9 cellular contexts compared by ENCODE assay signal in the genomic region with DNA sequence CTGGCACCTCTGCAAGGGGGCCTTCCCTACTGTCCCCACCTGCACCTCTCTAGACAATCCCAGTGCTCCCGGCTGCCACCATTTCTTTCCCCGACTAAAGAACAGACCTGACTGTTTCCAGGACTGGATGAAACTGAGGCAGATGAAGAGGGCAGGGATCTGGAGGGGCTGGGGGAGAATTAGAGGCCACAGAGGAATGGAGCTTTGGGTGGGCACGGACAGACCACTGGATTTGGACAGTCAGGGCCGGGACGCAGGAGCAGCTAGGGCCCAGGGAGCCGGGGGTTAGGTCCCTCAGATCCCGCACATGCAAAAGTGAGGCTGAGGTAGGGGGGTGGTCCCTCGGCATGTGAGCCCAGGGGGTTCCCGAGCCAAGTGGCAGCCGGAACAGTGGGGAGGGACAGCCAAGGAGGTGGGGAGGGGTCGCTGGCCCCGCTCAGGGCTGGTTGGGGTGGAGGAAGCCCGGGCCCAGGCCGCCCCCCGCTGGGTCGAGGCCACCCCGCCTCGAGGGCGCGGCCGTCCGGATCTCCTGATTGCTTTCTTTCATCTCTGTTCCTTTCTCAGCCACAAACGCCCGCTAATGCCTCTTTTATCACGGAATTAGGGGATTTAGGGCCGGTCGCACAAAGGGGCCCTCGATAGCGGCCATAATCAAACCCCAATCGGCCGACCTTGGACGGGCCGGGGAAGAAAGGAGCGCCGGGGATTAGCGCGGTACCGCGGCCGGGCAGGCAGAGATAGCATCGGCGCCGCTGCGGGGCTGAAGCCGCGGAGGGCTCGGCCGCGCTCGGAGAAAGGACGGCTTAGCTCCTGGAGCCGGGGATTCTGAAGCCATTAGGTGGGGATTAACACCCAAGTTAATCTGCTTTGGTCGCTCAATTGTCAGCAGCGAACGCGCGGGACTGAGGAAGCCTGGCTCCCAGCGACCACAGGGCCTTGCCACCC. TPM values are rescaled to one million over a fixed set of nuclear protein-coding genes. Genes with fewer than 3 reads are reported as not detected.
DNase-seq lines count a peak whose midpoint lies in the region; ATAC-seq, FAIRE-seq and TF ChIP-seq lines count a peak whose summit lies in the region.
"Had no signal": no experiment of that assay in that cellular context is flagged by ENCODE, and none has a peak within 500 bp of the region (broad histone marks: within the 10 kb centered on the region; RNA-seq: fewer than 3 reads in every experiment).

No MANE protein-coding gene starts in this region.

- H3K79me2 ChIP-seq in K562 (ENCODE audit: control insufficient read depth, insufficient read depth, low read length): peaks cover 40% of the 10 kb centered on the region

- peak overlapping the region; percentile 39 for H3K4me3 Mint-ChIP-seq in stimulated activated naive CD8-positive, alpha-beta T cell treated with anti-CD3 and anti-CD28 coated beads, Interleukin-15, Interleukin-2, amounts not matched to agents 100 ng/mL and 50 ng/mL, for 24 hours

- peak overlapping the region; percentile 93 for H3K4me2 ChIP-seq in K562 (ENCODE audit: insufficient read depth, low read length)

- H3K4me3 ChIP-seq in K562 (peak overlapping the region; percentile 34), mesodermal cell (ENCODE audit: extremely low read depth, insufficient read depth, low read length, poor library complexity, severe bottlenecking) (peak overlapping the region; percentile 11)

- H3K9ac ChIP-seq in K562 (ENCODE audit: insufficient read depth in 1 of 2, low read depth in 2 of 2, low read length in 2 of 2): peak overlapping the region; percentile 27 to 96; a peak in 3 of 4 replicates

- no peak for DNase-seq in stimulated activated naive CD8-positive, alpha-beta T cell treated with anti-CD3 and anti-CD28 coated beads, Interleukin-15, Interleukin-2, amounts not matched to agents 100 U/mL and 50 U/mL, for 24 hours
- DNase-seq in K562 (ENCODE audit: extremely low read depth in 1 of 4, low spot score in 3 of 4) (peak; percentile 79 to 89 (median 86)), NCI-H2171 treated with DMSO at 0.1 percent for 48 hours (lab: John Stamatoyannopoulos, UW) (no peak), kidney tubule cell (ENCODE audit: low spot score) (no peak)

- peaks cover 38 to 61% of the 10 kb centered on the region in 2 experiments for H3K4me1 ChIP-seq in K562 (replicated peaks in 1 of 2; ENCODE audit: control insufficient read depth in 2 of 2, insufficient read depth in 2 of 2, low read length in 2 of 2)
- H3K4me1 ChIP-seq in mesodermal cell (ENCODE audit: control insufficient read depth, insufficient read depth, low read length, poor library complexity, severe bottlenecking): peaks cover 25% of the 10 kb centered on the region

- H3K36me3 ChIP-seq in K562 (ENCODE audit: control insufficient read depth, insufficient read depth, low read length) (peaks cover 23% of the 10 kb centered on the region), mesodermal cell (ENCODE audit: control insufficient read depth, insufficient read depth, low read length) (peaks cover 8% of the 10 kb centered on the region)

- WGBS in K562 (ENCODE audit: insufficient coverage, low coverage, missing lambda C conversion rate): 3% methylated on average over 58 of the region's 58 CpGs
- 14 to 19% methylated on average over 53 to 55 of the region's 58 CpGs for WGBS in mesodermal cell (ENCODE audit: insufficient coverage in 2 of 2), 2 experiments

- TF ChIP-seq EP300 in K562 (IDR thresholded peaks at IDR 0.05; ENCODE audit: low read length): no peak

- POLR2A ChIA-PET in K562 (lab: Yijun Ruan, JAX): interaction anchor here (0.6 to 4.5 kb wide), 15 partner anchors 10 to 608 kb away, joined by 3 to 64 read pairs (median 3); partner anchors contain the start of genes ESS2 and SLC25A1

- peaks cover 29 to 40% of the 10 kb centered on the region in 2 experiments for H3K27me3 ChIP-seq in K562 (ENCODE audit: control insufficient read depth in 2 of 2, insufficient read depth in 2 of 2, low read length in 2 of 2)

- no peak for ATAC-seq in stimulated activated naive CD8-positive, alpha-beta T cell treated with anti-CD3 and anti-CD28 coated beads, Interleukin-15, Interleukin-2, amounts not matched to agents 100 U/mL and 50 U/mL, for 24 hours
- peak; percentile 18 for ATAC-seq in K562
- no peak for ATAC-seq in GM18870 (IDR thresholded peaks at IDR 0.05; ENCODE audit: unreplicated experiment)
- ATAC-seq in HG02970 (IDR thresholded peaks at IDR 0.05; ENCODE audit: low FRiP score, unreplicated experiment): no peak

- peaks cover 12% of the 10 kb centered on the region for H3K36me3 Mint-ChIP-seq in stimulated activated naive CD8-positive, alpha-beta T cell treated with anti-CD3 and anti-CD28 coated beads, Interleukin-15, Interleukin-2, amounts not matched to agents 100 ng/mL and 50 ng/mL, for 24 hours (ENCODE audit: low read depth)

- TF ChIP-seq POLR2A in K562 (conservative IDR thresholded peaks at IDR 0.05): no peak

- H3K27ac Mint-ChIP-seq in stimulated activated naive CD8-positive, alpha-beta T cell treated with anti-CD3 and anti-CD28 coated beads, Interleukin-15, Interleukin-2, amounts not matched to agents 100 ng/mL and 50 ng/mL, for 24 hours: no peak overlapping the region

- peak overlapping the region; percentile 83 for H2AFZ ChIP-seq in K562 (ENCODE audit: low read depth, low read length)

- CTCF ChIA-PET in K562 (lab: Yijun Ruan, JAX; ENCODE audit: low intra/inter-chr PET ratio): interaction anchor here (0.9 kb wide), 1 partner anchor 461 kb away, joined by 3 read pairs; no protein-coding TSS in a partner anchor

- FAIRE-seq in K562 (lab: Jason Lieb, UNC): no peak

- intact Hi-C loops in K562 (cut with micrococcal nuclease): no loop called here

- TF ChIP-seq CTCF in K562 (IDR thresholded peaks at IDR 0.05 in 2 of 3, conservative IDR thresholded peaks at IDR 0.05 in 1 of 3; ENCODE audit: insufficient read depth in 2 of 3, low read depth in 1 of 3, low read length in 3 of 3): peak in 1 of 3 experiments; percentile 0; a peak in 1 of 6 replicates

- no peak for TF ChIP-seq RAD21 in K562 (CRISPR knock-in tag; conservative IDR thresholded peaks at IDR 0.05 in 1 of 2, IDR thresholded peaks at IDR 0.05 in 1 of 2)

- in situ Hi-C loops in K562 (cut with MboI): no loop called here

- H3K27ac ChIP-seq in K562 (ENCODE audit: extremely low read depth, low read depth, low read length): no peak overlapping the region
- no peak overlapping the region for H3K27ac ChIP-seq in mesodermal cell (ENCODE audit: low read depth, low read length, severe bottlenecking)

- no peaks in the 10 kb centered on the region for H3K9me3 Mint-ChIP-seq in stimulated activated naive CD8-positive, alpha-beta T cell treated with anti-CD3 and anti-CD28 coated beads, Interleukin-15, Interleukin-2, amounts not matched to agents 100 ng/mL and 50 ng/mL, for 24 hours

- H3K9me1 ChIP-seq in K562 (ENCODE audit: control insufficient read depth, insufficient read depth, low read length): peaks cover 19% of the 10 kb centered on the region

- H3K9me3 ChIP-seq in K562 (replicated peaks; ENCODE audit: control insufficient read depth, insufficient read depth, low read depth, low read length) (peaks cover 5% of the 10 kb centered on the region; the same call in 1 of the 2 replicates), mesodermal cell (ENCODE audit: control insufficient read depth, low read length) (no peaks in the 10 kb centered on the region)

- H3K27me3 Mint-ChIP-seq in stimulated activated naive CD8-positive, alpha-beta T cell treated with anti-CD3 and anti-CD28 coated beads, Interleukin-15, Interleukin-2, amounts not matched to agents 100 ng/mL and 50 ng/mL, for 24 hours: peaks cover 43% of the 10 kb centered on the region

- peaks cover 29% of the 10 kb centered on the region for H4K20me1 ChIP-seq in K562 (replicated peaks; ENCODE audit: control insufficient read depth, insufficient read depth, low read length)

- BruUV-seq in K562 (replicated peaks; lab: Mats Ljungman, UMichigan): no TSS peak

- peaks cover 32% of the 10 kb centered on the region for H3K4me1 Mint-ChIP-seq in stimulated activated naive CD8-positive, alpha-beta T cell treated with anti-CD3 and anti-CD28 coated beads, Interleukin-15, Interleukin-2, amounts not matched to agents 100 ng/mL and 50 ng/mL, for 24 hours (ENCODE audit: low read depth)

RNA-seq across cellular contexts. Expression of gene SLC25A1, which starts 9.3 kb away (rescaled TPM):
- 34.4 and 107 TPM in 2 replicates for total RNA-seq in K562 (2011; cell fraction: chromatin; rRNA removed; ENCODE audit: low replicate concordance)
- total RNA-seq in K562 (2011; cell fraction: nucleolus; rRNA removed): 114 and 122 TPM in 2 replicates
- total RNA-seq in K562 (2011; cell fraction: nucleoplasm; rRNA removed): 76.8 and 81.5 TPM in 2 replicates
- total RNA-seq in K562 (2014; rRNA removed): 329 and 469 TPM in 2 replicates
- total RNA-seq in K562 (2014; rRNA removed; fragmentation: Illumina TruSeq; extraction: Trizol): 54.3 and 89.6 TPM in 2 replicates
- 109 and 119 TPM in 2 replicates for total RNA-seq in K562 (2015; rRNA removed; fragmentation: Illumina TruSeq; extraction: Trizol)
- 399 and 408 TPM in 2 replicates for total RNA-seq in K562 (2021)
- 110 and 216 TPM in 2 replicates for polyA plus RNA-seq in K562 (2011; rRNA removed)
- polyA plus RNA-seq in K562 (2011; cell fraction: cytosol; rRNA removed): 329 and 368 TPM in 2 replicates
- 294 and 343 TPM in 2 replicates for polyA plus RNA-seq in K562 (2011; cell fraction: nucleus; rRNA removed)
- polyA plus RNA-seq in K562 (2012): 272 and 330 TPM in 2 replicates
- polyA plus RNA-seq in K562 (2014; fragmentation: Illumina TruSeq; extraction: Trizol): 183 and 239 TPM in 2 replicates
- 10 to 100 TPM; 11.0 to 23.7 TPM for polyA plus RNA-seq in K562 (2014; fragmentation: Nextera tagmentation; extraction: Ambion mirVana)
- 248 and 262 TPM in 2 replicates for polyA plus RNA-seq in K562 (2014; rRNA removed)
- 64.7 and 77.1 TPM in 2 replicates for polyA minus RNA-seq in K562 (2011; rRNA and poly(A)+ RNA removed)
- 103 and 287 TPM in 2 replicates for polyA minus RNA-seq in K562 (2011; cell fraction: cytosol; rRNA and poly(A)+ RNA removed)
- 46.3 and 88.1 TPM in 2 replicates for polyA minus RNA-seq in K562 (2011; cell fraction: nucleus; rRNA and poly(A)+ RNA removed)
- 117 TPM for polyA plus RNA-seq in mesodermal cell (2013, experiment 1 of 2)
- polyA plus RNA-seq in mesodermal cell (2013, experiment 2 of 2): 99.8 TPM

RNA-seq across cellular contexts. Expression of gene GSC2, which starts 19.2 kb away (rescaled TPM):
- total RNA-seq in K562 (2011; cell fraction: chromatin; rRNA removed; ENCODE audit: low replicate concordance): not detected in 2 replicates
- not detected in 2 replicates for total RNA-seq in K562 (2011; cell fraction: nucleolus; rRNA removed)
- total RNA-seq in K562 (2011; cell fraction: nucleoplasm; rRNA removed): not detected in 2 replicates
- total RNA-seq in K562 (2014; rRNA removed): not detected in 2 replicates
- not detected in 2 replicates for total RNA-seq in K562 (2014; rRNA removed; fragmentation: Illumina TruSeq; extraction: Trizol)
- total RNA-seq in K562 (2015; rRNA removed; fragmentation: Illumina TruSeq; extraction: Trizol): not detected in 2 replicates
- total RNA-seq in K562 (2021): not detected in 2 replicates
- polyA plus RNA-seq in K562 (2011; rRNA removed): not detected in 2 replicates
- not detected in 2 replicates for polyA plus RNA-seq in K562 (2011; cell fraction: cytosol; rRNA removed)
- not detected in 2 replicates for polyA plus RNA-seq in K562 (2011; cell fraction: nucleus; rRNA removed)
- polyA plus RNA-seq in K562 (2012): not detected in 2 replicates
- not detected in 2 replicates for polyA plus RNA-seq in K562 (2014; fragmentation: Illumina TruSeq; extraction: Trizol)
- polyA plus RNA-seq in K562 (2014; fragmentation: Nextera tagmentation; extraction: Ambion mirVana): not detected
- polyA plus RNA-seq in K562 (2014; rRNA removed): not detected in 2 replicates
- not detected in 2 replicates for polyA minus RNA-seq in K562 (2011; rRNA and poly(A)+ RNA removed)
- not detected in 2 replicates for polyA minus RNA-seq in K562 (2011; cell fraction: cytosol; rRNA and poly(A)+ RNA removed)
- not detected in 2 replicates for polyA minus RNA-seq in K562 (2011; cell fraction: nucleus; rRNA and poly(A)+ RNA removed)
- not detected for polyA plus RNA-seq in mesodermal cell (2013, experiment 1 of 2)
- polyA plus RNA-seq in mesodermal cell (2013, experiment 2 of 2): not detected
- total RNA-seq: ureter had no signal

RNA-seq across cellular contexts. Expression of gene ESS2, which starts 24.8 kb away (rescaled TPM):
- total RNA-seq in K562 (2011; cell fraction: chromatin; rRNA removed; ENCODE audit: low replicate concordance): 22.9 and 43.9 TPM in 2 replicates
- total RNA-seq in K562 (2011; cell fraction: nucleolus; rRNA removed): 30.7 and 33.7 TPM in 2 replicates
- 20.2 and 27.2 TPM in 2 replicates for total RNA-seq in K562 (2011; cell fraction: nucleoplasm; rRNA removed)
- total RNA-seq in K562 (2014; rRNA removed) (42.5 and 47.4 TPM in 2 replicates), K562 (2014; rRNA removed; fragmentation: Illumina TruSeq; extraction: Trizol) (9.4 and 10.7 TPM in 2 replicates), K562 (2015; rRNA removed; fragmentation: Illumina TruSeq; extraction: Trizol) (28.3 and 30.9 TPM in 2 replicates), K562 (2021) (51.3 and 52.8 TPM in 2 replicates)
- polyA plus RNA-seq in K562 (2011; rRNA removed) (26.8 and 44.0 TPM in 2 replicates), K562 (2014; fragmentation: Illumina TruSeq; extraction: Trizol) (23.6 and 41.0 TPM in 2 replicates), K562 (2014; fragmentation: Nextera tagmentation; extraction: Ambion mirVana) (1 to 10 TPM in 1 of 2 experiments, under 1 TPM in 1; 0.70 to 1.9 TPM), K562 (2014; rRNA removed) (47.1 and 58.1 TPM in 2 replicates)
- 44.3 and 59.3 TPM in 2 replicates for polyA plus RNA-seq in K562 (2011; cell fraction: cytosol; rRNA removed)
- polyA plus RNA-seq in K562 (2011; cell fraction: nucleus; rRNA removed): 50.0 and 63.7 TPM in 2 replicates
- 34.4 and 35.2 TPM in 2 replicates for polyA plus RNA-seq in K562 (2012)
- polyA minus RNA-seq in K562 (2011; rRNA and poly(A)+ RNA removed): 11.3 and 13.6 TPM in 2 replicates
- 16.3 and 30.8 TPM in 2 replicates for polyA minus RNA-seq in K562 (2011; cell fraction: cytosol; rRNA and poly(A)+ RNA removed)
- 11.7 and 24.3 TPM in 2 replicates for polyA minus RNA-seq in K562 (2011; cell fraction: nucleus; rRNA and poly(A)+ RNA removed)
- 15.2 TPM for polyA plus RNA-seq in mesodermal cell (2013, experiment 1 of 2)
- polyA plus RNA-seq in mesodermal cell (2013, experiment 2 of 2): 13.8 TPM

RNA-seq across cellular contexts. Expression of gene TSSK2, which starts 38.2 kb away (rescaled TPM):
- 0.21 TPM in 1 of 2 replicates, not detected in the other for total RNA-seq in K562 (2011; cell fraction: chromatin; rRNA removed; ENCODE audit: low replicate concordance)
- total RNA-seq in K562 (2011; cell fraction: nucleolus; rRNA removed): not detected in 2 replicates
- total RNA-seq in K562 (2011; cell fraction: nucleoplasm; rRNA removed): 0.22 TPM in 1 of 2 replicates, not detected in the other
- total RNA-seq in K562 (2014; rRNA removed) (not detected in 2 replicates), K562 (2014; rRNA removed; fragmentation: Illumina TruSeq; extraction: Trizol) (not detected in 2 replicates), K562 (2015; rRNA removed; fragmentation: Illumina TruSeq; extraction: Trizol) (not detected in 2 replicates), K562 (2021) (not detected in 2 replicates)
- polyA plus RNA-seq in K562 (2011; rRNA removed) (not detected in 2 replicates), K562 (2014; fragmentation: Illumina TruSeq; extraction: Trizol) (not detected in 2 replicates), K562 (2014; fragmentation: Nextera tagmentation; extraction: Ambion mirVana) (not detected), K562 (2014; rRNA removed) (0.04 TPM in 1 of 2 replicates, not detected in the other)
- 0.04 TPM in 1 of 2 replicates, not detected in the other for polyA plus RNA-seq in K562 (2011; cell fraction: cytosol; rRNA removed)
- 0.10 TPM in 1 of 2 replicates, not detected in the other for polyA plus RNA-seq in K562 (2011; cell fraction: nucleus; rRNA removed)
- not detected in 2 replicates for polyA plus RNA-seq in K562 (2012)
- polyA minus RNA-seq in K562 (2011; rRNA and poly(A)+ RNA removed): not detected in 2 replicates
- polyA minus RNA-seq in K562 (2011; cell fraction: cytosol; rRNA and poly(A)+ RNA removed): not detected in 2 replicates
- polyA minus RNA-seq in K562 (2011; cell fraction: nucleus; rRNA and poly(A)+ RNA removed): not detected in 2 replicates
- not detected for polyA plus RNA-seq in mesodermal cell (2013, experiment 1 of 2)
- not detected for polyA plus RNA-seq in mesodermal cell (2013, experiment 2 of 2)
- total RNA-seq: ureter had no signal

RNA-seq across cellular contexts. Expression of gene DGCR2, which starts 47.1 kb away (rescaled TPM):
- 104 and 237 TPM in 2 replicates for total RNA-seq in K562 (2011; cell fraction: chromatin; rRNA removed; ENCODE audit: low replicate concordance)
- total RNA-seq in K562 (2011; cell fraction: nucleolus; rRNA removed): 233 and 250 TPM in 2 replicates
- 163 and 192 TPM in 2 replicates for total RNA-seq in K562 (2011; cell fraction: nucleoplasm; rRNA removed)
- total RNA-seq in K562 (2014; rRNA removed): 62.9 and 79.7 TPM in 2 replicates
- 25.0 and 31.7 TPM in 2 replicates for total RNA-seq in K562 (2014; rRNA removed; fragmentation: Illumina TruSeq; extraction: Trizol)
- 52.2 and 56.7 TPM in 2 replicates for total RNA-seq in K562 (2015; rRNA removed; fragmentation: Illumina TruSeq; extraction: Trizol)
- 101 and 103 TPM in 2 replicates for total RNA-seq in K562 (2021)
- polyA plus RNA-seq in K562 (2011; rRNA removed): 45.6 and 65.3 TPM in 2 replicates
- 87.9 and 92.8 TPM in 2 replicates for polyA plus RNA-seq in K562 (2011; cell fraction: cytosol; rRNA removed)
- 96.5 and 99.6 TPM in 2 replicates for polyA plus RNA-seq in K562 (2011; cell fraction: nucleus; rRNA removed)
- polyA plus RNA-seq in K562 (2012): 68.2 and 87.4 TPM in 2 replicates
- 56.7 and 59.7 TPM in 2 replicates for polyA plus RNA-seq in K562 (2014; fragmentation: Illumina TruSeq; extraction: Trizol)
- under 1 TPM; 0.69 to 0.70 TPM for polyA plus RNA-seq in K562 (2014; fragmentation: Nextera tagmentation; extraction: Ambion mirVana)
- 54.1 and 56.4 TPM in 2 replicates for polyA plus RNA-seq in K562 (2014; rRNA removed)
- 59.4 and 60.5 TPM in 2 replicates for polyA minus RNA-seq in K562 (2011; rRNA and poly(A)+ RNA removed)
- 76.8 and 101 TPM in 2 replicates for polyA minus RNA-seq in K562 (2011; cell fraction: cytosol; rRNA and poly(A)+ RNA removed)
- 59.6 and 106 TPM in 2 replicates for polyA minus RNA-seq in K562 (2011; cell fraction: nucleus; rRNA and poly(A)+ RNA removed)
- polyA plus RNA-seq in mesodermal cell (2013, experiment 1 of 2): 33.5 TPM
- polyA plus RNA-seq in mesodermal cell (2013, experiment 2 of 2): 27.7 TPM

Comparison
In these comparisons a context has a peak if more than half of its experiments do, and no peak if none do; other contexts are left out.
1. DNase-seq: peak in K562 (4 of 4); none in stimulated activated naive CD8-positive, alpha-beta T cell treated with anti-CD3 and anti-CD28 coated beads, Interleukin-15, Interleukin-2, amounts not matched to agents 100 U/mL and 50 U/mL, for 24 hours (single experiment), NCI-H2171 treated with DMSO at 0.1 percent for 48 hours (single experiment) and kidney tubule cell (single experiment).